In the genomic region with DNA sequence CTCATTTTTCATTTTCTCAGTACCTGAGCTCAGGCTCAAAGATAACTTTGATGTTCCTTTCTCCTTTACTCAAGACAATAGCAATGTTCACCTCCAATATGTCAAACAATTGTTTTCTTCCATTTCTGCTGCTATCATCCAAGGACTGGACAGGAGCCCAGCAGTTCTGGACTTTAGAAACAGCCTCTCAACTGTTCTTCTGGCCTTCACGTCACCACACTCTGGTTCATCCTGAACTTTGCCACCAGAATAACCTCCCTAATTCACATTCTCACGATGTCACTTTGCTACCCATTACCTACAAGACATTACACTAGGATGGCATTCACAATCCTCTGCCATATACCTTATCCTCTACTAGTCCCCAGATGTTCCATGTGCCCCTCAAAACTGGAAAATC, we compare ENCODE assay signal across 34 cellular contexts.
"Had no signal": no experiment of that assay in that cellular context is flagged by ENCODE, and none has a peak within 500 bp of the region (broad histone marks: within the 10 kb centered on the region; RNA-seq: fewer than 3 reads in every experiment).

No MANE protein-coding gene starts in this region.

- H3K4me3 Mint-ChIP-seq: activated B cell treated with CpG ODN at 0.5 μM for 24 hours; activated CD4-positive, alpha-beta memory T cell treated with anti-CD3 and anti-CD28 coated beads, Interleukin-2, amount 10 ng/mL, durations not matched to agents 7 days and 5 days; activated CD4-positive, alpha-beta T cell treated with anti-CD3 and anti-CD28 coated beads, Interleukin-2, amount 10 ng/mL, durations not matched to agents 7 days and 5 days; activated CD8-positive, alpha-beta memory T cell treated with anti-CD3 and anti-CD28 coated beads, Interleukin-2, amount 10 ng/mL, durations not matched to agents 7 days and 5 days; activated naive CD4-positive, alpha-beta T cell treated with anti-CD3 and anti-CD28 coated beads, Interleukin-2, amount 10 ng/mL, durations not matched to agents 7 days and 5 days; activated naive CD4-positive, alpha-beta T cell treated with anti-CD3 and anti-CD28 coated beads, Interleukin-2, amount 50 U/mL, for 24 hours; activated naive CD8-positive, alpha-beta T cell; activated T-cell treated with anti-CD3 and anti-CD28 coated beads, Interleukin-2, amount 50 U/mL, for 24 hours; central memory CD8-positive, alpha-beta T cell; T-helper 1 cell treated with Interleukin-12 subunit alpha and Interleukin-12 subunit beta and Interleukin-4 antibody, amounts not matched to agents 30 μg/mL and 1 μg/mL, for 36 hours; T-helper 2 cell treated with Interferon-gamma antibody and Interleukin-4, amounts not matched to agents 5 μg/mL and 100 μg/mL, for 36 hours had no signal

- H3K27ac Mint-ChIP-seq: activated B cell treated with CpG ODN at 0.5 μM for 24 hours; activated CD4-positive, alpha-beta memory T cell treated with anti-CD3 and anti-CD28 coated beads, Interleukin-2, amount 10 ng/mL, durations not matched to agents 7 days and 5 days; activated CD4-positive, alpha-beta T cell treated with anti-CD3 and anti-CD28 coated beads, Interleukin-2, amount 10 ng/mL, durations not matched to agents 7 days and 5 days; activated CD8-positive, alpha-beta memory T cell treated with anti-CD3 and anti-CD28 coated beads, Interleukin-2, amount 10 ng/mL, durations not matched to agents 7 days and 5 days; activated naive CD4-positive, alpha-beta T cell treated with anti-CD3 and anti-CD28 coated beads, Interleukin-2, amount 10 ng/mL, durations not matched to agents 7 days and 5 days; activated naive CD4-positive, alpha-beta T cell treated with anti-CD3 and anti-CD28 coated beads, Interleukin-2, amount 50 U/mL, for 24 hours; activated naive CD8-positive, alpha-beta T cell; activated T-cell treated with anti-CD3 and anti-CD28 coated beads, Interleukin-2, amount 50 U/mL, for 24 hours; activated T-helper 2 cell treated with anti-CD3 and anti-CD28 coated beads, Interferon-gamma antibody, Interleukin-2, Interleukin-4, amounts not matched to agents 10 μg/mL and 5 μg/mL and 100 μg/mL, durations not matched to agents 14 hours and 24 hours and 36 hours; T-helper 1 cell treated with Interleukin-12 subunit alpha and Interleukin-12 subunit beta and Interleukin-4 antibody, amounts not matched to agents 30 μg/mL and 1 μg/mL, for 36 hours; T-helper 2 cell treated with Interferon-gamma antibody and Interleukin-4, amounts not matched to agents 5 μg/mL and 100 μg/mL, for 36 hours had no signal

- H3K36me3 ChIP-seq: ascending aorta, brain microvascular endothelial cell, breast epithelium, cardiac muscle cell had no signal

- H3K4me1 Mint-ChIP-seq: activated B cell treated with CpG ODN at 0.5 μM for 24 hours; activated naive CD4-positive, alpha-beta T cell treated with anti-CD3 and anti-CD28 coated beads, Interleukin-2, amount 10 ng/mL, durations not matched to agents 7 days and 5 days; activated naive CD4-positive, alpha-beta T cell treated with anti-CD3 and anti-CD28 coated beads, Interleukin-2, amount 50 U/mL, for 24 hours; central memory CD8-positive, alpha-beta T cell had no signal

- H3K4me3 ChIP-seq: ascending aorta, breast epithelium, cardiac muscle cell had no signal

- H3K4me1 ChIP-seq: ascending aorta, breast epithelium had no signal

- H3K9me3 ChIP-seq: ascending aorta, breast epithelium had no signal

- H3K27me3 ChIP-seq: ascending aorta, brain microvascular endothelial cell, breast epithelium, cardiac muscle cell had no signal

- DNase-seq: activated B cell treated with CpG ODN at 0.5 μM for 24 hours; activated CD4-positive, alpha-beta memory T cell treated with anti-CD3 and anti-CD28 coated beads, Interleukin-2, amount 10 ng/mL, durations not matched to agents 7 days and 5 days; activated CD4-positive, alpha-beta T cell treated with anti-CD3 and anti-CD28 coated beads for 4 hours; activated CD4-positive, alpha-beta T cell treated with anti-CD3 and anti-CD28 coated beads, Interleukin-2, amount 10 ng/mL, durations not matched to agents 7 days and 5 days; activated CD4-positive, alpha-beta T cell treated with anti-CD3 and anti-CD28 coated beads, Interleukin-2, amount 50 U/mL, for 48 hours; activated CD4-positive, CD25-positive, alpha-beta regulatory T cell treated with anti-CD3 and anti-CD28 coated beads, Interleukin-2, amount 50 U/mL, for 72 hours; activated CD8-positive, alpha-beta memory T cell treated with anti-CD3 and anti-CD28 coated beads for 24 hours; activated CD8-positive, alpha-beta memory T cell treated with anti-CD3 and anti-CD28 coated beads, Interleukin-2, amount 10 ng/mL, durations not matched to agents 7 days and 5 days; activated CD8-positive, alpha-beta memory T cell treated with anti-CD3 and anti-CD28 coated beads, Interleukin-2, amount 50 U/mL, for 48 hours; activated effector memory CD4-positive, alpha-beta T cell treated with Interleukin-2 at 50 U/mL for 16 hours; activated gamma-delta T cell; activated naive CD4-positive, alpha-beta T cell treated with anti-CD3 and anti-CD28 coated beads, Interleukin-2, amount 10 ng/mL, durations not matched to agents 7 days and 5 days; activated naive CD4-positive, alpha-beta T cell treated with Interleukin-2 at 50 U/mL for 16 hours; activated T-cell treated with anti-CD3 and anti-CD28 coated beads, Interleukin-2, amount 50 U/mL, for 24 hours; activated T-cell treated with anti-CD3 and anti-CD28 coated beads, Interleukin-2, amount 50 U/mL, for 48 hours; amygdala; anterior cingulate cortex; brain microvascular endothelial cell; caudate nucleus; cerebellar nuclear complex; SW 1271; T-helper 1 cell; T-helper 2 cell; T-helper 9 cell had no signal

- H3K9me3 Mint-ChIP-seq: activated B cell treated with CpG ODN at 0.5 μM for 24 hours; activated CD4-positive, alpha-beta memory T cell treated with anti-CD3 and anti-CD28 coated beads, Interleukin-2, amount 10 ng/mL, durations not matched to agents 7 days and 5 days; activated CD4-positive, alpha-beta T cell treated with anti-CD3 and anti-CD28 coated beads, Interleukin-2, amount 10 ng/mL, durations not matched to agents 7 days and 5 days; activated naive CD4-positive, alpha-beta T cell treated with anti-CD3 and anti-CD28 coated beads, Interleukin-2, amount 10 ng/mL, durations not matched to agents 7 days and 5 days; activated naive CD4-positive, alpha-beta T cell treated with anti-CD3 and anti-CD28 coated beads, Interleukin-2, amount 50 U/mL, for 24 hours; activated T-cell treated with anti-CD3 and anti-CD28 coated beads, Interleukin-2, amount 50 U/mL, for 24 hours; activated T-helper 2 cell treated with anti-CD3 and anti-CD28 coated beads, Interferon-gamma antibody, Interleukin-2, Interleukin-4, amounts not matched to agents 10 μg/mL and 5 μg/mL and 100 μg/mL, durations not matched to agents 14 hours and 24 hours and 36 hours; central memory CD8-positive, alpha-beta T cell; T-helper 1 cell treated with Interleukin-12 subunit alpha and Interleukin-12 subunit beta and Interleukin-4 antibody, amounts not matched to agents 30 μg/mL and 1 μg/mL, for 36 hours; T-helper 2 cell treated with Interferon-gamma antibody and Interleukin-4, amounts not matched to agents 5 μg/mL and 100 μg/mL, for 36 hours had no signal

- ATAC-seq: activated CD8-positive, alpha-beta memory T cell treated with anti-CD3 and anti-CD28 coated beads, Interleukin-2, amount 10 ng/mL, durations not matched to agents 7 days and 5 days had no signal

- H3K27ac ChIP-seq: ascending aorta, brain microvascular endothelial cell, cardiac muscle cell, VCaP had no signal

- H3K36me3 Mint-ChIP-seq: activated CD8-positive, alpha-beta memory T cell treated with anti-CD3 and anti-CD28 coated beads, Interleukin-2, amount 10 ng/mL, durations not matched to agents 7 days and 5 days; activated naive CD4-positive, alpha-beta T cell treated with anti-CD3 and anti-CD28 coated beads, Interleukin-2, amount 10 ng/mL, durations not matched to agents 7 days and 5 days; activated naive CD4-positive, alpha-beta T cell treated with anti-CD3 and anti-CD28 coated beads, Interleukin-2, amount 50 U/mL, for 24 hours; activated naive CD8-positive, alpha-beta T cell had no signal
